29 cellular contexts compared by ENCODE assay signal in genomic region chr10:24324651-24325050, GRCh38.
A peak's percentile ranks its signal among the peaks of the same experiment; 100 is the strongest.
DNase-seq lines count a peak whose midpoint lies in the region; ATAC-seq, FAIRE-seq and TF ChIP-seq lines count a peak whose summit lies in the region.
"Had no signal": no experiment of that assay in that cellular context is flagged by ENCODE, and none has a peak within 500 bp of the region (broad histone marks: within the 10 kb centered on the region; RNA-seq: fewer than 3 reads in every experiment).

No MANE protein-coding gene starts in this region.

- no peak for TF ChIP-seq POLR2A in esophagus squamous epithelium (IDR thresholded peaks at IDR 0.05)
- no peak for TF ChIP-seq POLR2A in H54 (IDR thresholded peaks at IDR 0.05; ENCODE audit: low read depth, low read length)

- DNase-seq in DMS 273 treated with DMSO at 0.1 percent for 48 hours (lab: John Stamatoyannopoulos, UW) (peak; percentile 5), RWPE1 (ENCODE audit: low spot score) (peak; percentile 34), esophagus squamous epithelium (lab: John Stamatoyannopoulos, UW) (no peak), H54 (ENCODE audit: insufficient read length, low spot score) (no peak), ureter (ENCODE audit: low spot score) (no peak), NCI-H1694 treated with DMSO at 0.1 percent for 48 hours (lab: John Stamatoyannopoulos, UW) (no peak)
- DNase-seq: activated B cell treated with CpG ODN at 0.5 μM for 24 hours; activated naive CD4-positive, alpha-beta T cell; activated T-cell treated with anti-CD3 and anti-CD28 coated beads, Interleukin-2, amount 50 U/mL, for 72 hours; CD4-positive, alpha-beta memory T cell; hippocampal formation; immature natural killer cell; Karpas-422; mesendoderm; NCI-H146; NCI-H524 treated with DMSO at 0.1 percent for 48 hours; PC-3; SHP77 treated with DMSO at 0.1 percent for 48 hours; stomach; transverse colon had no signal

- peaks cover 0 to 17% (median 0%) of the 10 kb centered on the region in 3 donors for H3K9me3 ChIP-seq in esophagus squamous epithelium
- H3K9me3 ChIP-seq in parathyroid adenoma (ENCODE audit: control insufficient read depth, low read length) = no peaks in the 10 kb centered on the region
- H3K9me3 ChIP-seq: A549, neutrophil had no signal

- no peak overlapping the region for H2AFZ ChIP-seq in parathyroid adenoma

- no peak for FAIRE-seq in H54 (lab: Jason Lieb, UNC)
- FAIRE-seq: A549, endothelial cell of umbilical vein, frontal cortex had no signal

- peak overlapping the region; percentile 51 for H3K4me2 ChIP-seq in parathyroid adenoma (ENCODE audit: low read length)
- H3K4me2 ChIP-seq: A549 had no signal

- TF ChIP-seq CTCF in RWPE1 (conservative IDR thresholded peaks at IDR 0.05; ENCODE audit: low read depth) = no peak
- TF ChIP-seq CTCF in esophagus squamous epithelium (IDR thresholded peaks at IDR 0.05) = no peak
- no peak for TF ChIP-seq CTCF in parathyroid adenoma (IDR thresholded peaks at IDR 0.05)

- peaks cover 24% of the 10 kb centered on the region for H3K79me2 ChIP-seq in parathyroid adenoma

- CTCF ChIA-PET in RWPE1 (lab: Yijun Ruan, JAX) = no interaction called here

- no peak overlapping the region for H3K4me3 ChIP-seq in esophagus squamous epithelium
- no peak overlapping the region for H3K4me3 ChIP-seq in parathyroid adenoma (ENCODE audit: low read depth, low read length)
- H3K4me3 ChIP-seq: A549, HAP-1, skin epidermis, stomach, transverse colon had no signal

- POLR2A ChIA-PET in RWPE1 (lab: Yijun Ruan, JAX; ENCODE audit: low non-redundant PET) = no interaction called here

- H3K9ac ChIP-seq in parathyroid adenoma = no peak overlapping the region

- WGBS in esophagus squamous epithelium, 2 donors = 14 to 25% methylated on average over 3 of the region's 3 CpGs

- H3K27me3 ChIP-seq in esophagus squamous epithelium = no peaks in the 10 kb centered on the region
- H3K27me3 ChIP-seq in parathyroid adenoma (ENCODE audit: control insufficient read depth, insufficient read depth, low read length) = no peaks in the 10 kb centered on the region
- H3K27me3 ChIP-seq: neutrophil, stomach, transverse colon had no signal

- H3K4me1 ChIP-seq in esophagus squamous epithelium (peaks cover 5 to 52% (median 14%) of the 10 kb centered on the region in 3 donors), parathyroid adenoma (peaks cover 47% of the 10 kb centered on the region)
- H3K4me1 ChIP-seq: A549, transverse colon had no signal

- intact Hi-C loops in esophagus squamous epithelium (cut with DNase I) = no loop called here

- H3K27ac ChIP-seq in RWPE1 (peak overlapping the region; percentile 88), esophagus squamous epithelium (peak overlapping the region; percentile 15 to 53 (median 40)), parathyroid adenoma (peak overlapping the region; percentile 94)
- H3K27ac ChIP-seq: A549, neutrophil, stomach, transverse colon had no signal

- H3K36me3 ChIP-seq in esophagus squamous epithelium (peaks cover 0 to 14% (median 0%) of the 10 kb centered on the region in 3 donors), parathyroid adenoma (ENCODE audit: control insufficient read depth, insufficient read depth, low read length) (no peaks in the 10 kb centered on the region)
- H3K36me3 ChIP-seq: HAP-1, neutrophil, stomach, transverse colon had no signal

- ATAC-seq in GM19328 (IDR thresholded peaks at IDR 0.05; ENCODE audit: unreplicated experiment) = no peak
- ATAC-seq: A549; activated T-cell treated with anti-CD3 and anti-CD28 coated beads, Interleukin-2, amount 50 U/mL, for 72 hours; left lobe of liver; PC-3 had no signal

Comparison
In these comparisons a context has a peak if more than half of its experiments do, and no peak if none do; other contexts are left out.
1. DNase-seq: peak in DMS 273 treated with DMSO at 0.1 percent for 48 hours (single experiment) and RWPE1 (single experiment); none in esophagus squamous epithelium (single experiment), H54 (single experiment), ureter (single experiment) and NCI-H1694 treated with DMSO at 0.1 percent for 48 hours (single experiment).
2. H3K27ac ChIP-seq: peak in every context shown above with its lines; median percentile 94 in parathyroid adenoma; 88 in RWPE1; 40 in esophagus squamous epithelium.